ENCODE assay signal across 2 cellular contexts in the genomic region with DNA sequence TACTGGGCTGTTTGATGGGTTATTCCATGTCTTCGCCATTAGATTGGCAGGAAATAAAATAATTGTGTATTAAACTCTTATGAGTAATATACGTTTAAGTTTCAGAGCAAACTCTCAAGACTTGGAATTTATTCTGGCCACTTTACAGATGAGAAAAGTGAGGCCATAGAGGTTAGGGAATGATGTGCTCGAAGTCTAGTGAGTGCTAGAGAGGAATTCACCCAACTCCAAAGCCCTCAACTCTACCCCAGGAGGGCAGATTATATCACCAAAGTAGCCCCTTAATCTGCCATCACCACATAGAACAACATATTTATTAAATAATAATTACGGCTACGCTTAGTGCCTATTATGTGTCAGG.
TF ChIP-seq lines count a peak whose summit lies in the region.

No MANE protein-coding gene starts in this region.

TF ChIP-seq in HCT116, 20 proteins besides CTCF, POLR2A, EP300 and RAD21 (continued from another document):
- TF ChIP-seq, protein P1, sequence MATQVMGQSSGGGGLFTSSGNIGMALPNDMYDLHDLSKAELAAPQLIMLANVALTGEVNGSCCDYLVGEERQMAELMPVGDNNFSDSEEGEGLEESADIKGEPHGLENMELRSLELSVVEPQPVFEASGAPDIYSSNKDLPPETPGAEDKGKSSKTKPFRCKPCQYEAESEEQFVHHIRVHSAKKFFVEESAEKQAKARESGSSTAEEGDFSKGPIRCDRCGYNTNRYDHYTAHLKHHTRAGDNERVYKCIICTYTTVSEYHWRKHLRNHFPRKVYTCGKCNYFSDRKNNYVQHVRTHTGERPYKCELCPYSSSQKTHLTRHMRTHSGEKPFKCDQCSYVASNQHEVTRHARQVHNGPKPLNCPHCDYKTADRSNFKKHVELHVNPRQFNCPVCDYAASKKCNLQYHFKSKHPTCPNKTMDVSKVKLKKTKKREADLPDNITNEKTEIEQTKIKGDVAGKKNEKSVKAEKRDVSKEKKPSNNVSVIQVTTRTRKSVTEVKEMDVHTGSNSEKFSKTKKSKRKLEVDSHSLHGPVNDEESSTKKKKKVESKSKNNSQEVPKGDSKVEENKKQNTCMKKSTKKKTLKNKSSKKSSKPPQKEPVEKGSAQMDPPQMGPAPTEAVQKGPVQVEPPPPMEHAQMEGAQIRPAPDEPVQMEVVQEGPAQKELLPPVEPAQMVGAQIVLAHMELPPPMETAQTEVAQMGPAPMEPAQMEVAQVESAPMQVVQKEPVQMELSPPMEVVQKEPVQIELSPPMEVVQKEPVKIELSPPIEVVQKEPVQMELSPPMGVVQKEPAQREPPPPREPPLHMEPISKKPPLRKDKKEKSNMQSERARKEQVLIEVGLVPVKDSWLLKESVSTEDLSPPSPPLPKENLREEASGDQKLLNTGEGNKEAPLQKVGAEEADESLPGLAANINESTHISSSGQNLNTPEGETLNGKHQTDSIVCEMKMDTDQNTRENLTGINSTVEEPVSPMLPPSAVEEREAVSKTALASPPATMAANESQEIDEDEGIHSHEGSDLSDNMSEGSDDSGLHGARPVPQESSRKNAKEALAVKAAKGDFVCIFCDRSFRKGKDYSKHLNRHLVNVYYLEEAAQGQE (IDR thresholded peaks at IDR 0.05; ENCODE audit: low read depth) = no peak
- TF ChIP-seq ZFX (IDR thresholded peaks at IDR 0.05) = no peak
- TF ChIP-seq SP1 (IDR thresholded peaks at IDR 0.05; ENCODE audit: low read depth) = no peak
- TF ChIP-seq ZNF274 (IDR thresholded peaks at IDR 0.05; ENCODE audit: low read depth, low read length) = no peak
- TF ChIP-seq, protein P2, sequence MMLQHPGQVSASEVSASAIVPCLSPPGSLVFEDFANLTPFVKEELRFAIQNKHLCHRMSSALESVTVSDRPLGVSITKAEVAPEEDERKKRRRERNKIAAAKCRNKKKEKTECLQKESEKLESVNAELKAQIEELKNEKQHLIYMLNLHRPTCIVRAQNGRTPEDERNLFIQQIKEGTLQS (IDR thresholded peaks at IDR 0.05) = no peak
- no peak for TF ChIP-seq ELF1 (IDR thresholded peaks at IDR 0.05; ENCODE audit: borderline replicate concordance, low read depth)
- no peak for TF ChIP-seq JUND (IDR thresholded peaks at IDR 0.05)
- TF ChIP-seq EZH2 (IDR thresholded peaks at IDR 0.05) = no peak
- TF ChIP-seq SRF (IDR thresholded peaks at IDR 0.05; ENCODE audit: low read depth) = no peak
- TF ChIP-seq FOSL1 (IDR thresholded peaks at IDR 0.05; ENCODE audit: low read depth) = no peak
- TF ChIP-seq SIN3A (IDR thresholded peaks at IDR 0.05; ENCODE audit: low read depth) = no peak
- TF ChIP-seq, protein P3, sequence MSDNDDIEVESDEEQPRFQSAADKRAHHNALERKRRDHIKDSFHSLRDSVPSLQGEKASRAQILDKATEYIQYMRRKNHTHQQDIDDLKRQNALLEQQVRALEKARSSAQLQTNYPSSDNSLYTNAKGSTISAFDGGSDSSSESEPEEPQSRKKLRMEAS (IDR thresholded peaks at IDR 0.05) = no peak
- no peak for TF ChIP-seq POLR2AphosphoS5 (IDR thresholded peaks at IDR 0.05; ENCODE audit: low read depth, low read length)
- TF ChIP-seq YY1 (IDR thresholded peaks at IDR 0.05; ENCODE audit: extremely low read depth, insufficient replicate concordance, low read depth, low read length) = no peak

TF ChIP-seq in HEK293T, 16 proteins besides CTCF, POLR2A, EP300 and RAD21 (continued from another document):
- TF ChIP-seq NFRKB (IDR thresholded peaks at IDR 0.05) = no peak
- TF ChIP-seq ZNF384 (IDR thresholded peaks at IDR 0.05) = no peak
- TF ChIP-seq, protein P4, sequence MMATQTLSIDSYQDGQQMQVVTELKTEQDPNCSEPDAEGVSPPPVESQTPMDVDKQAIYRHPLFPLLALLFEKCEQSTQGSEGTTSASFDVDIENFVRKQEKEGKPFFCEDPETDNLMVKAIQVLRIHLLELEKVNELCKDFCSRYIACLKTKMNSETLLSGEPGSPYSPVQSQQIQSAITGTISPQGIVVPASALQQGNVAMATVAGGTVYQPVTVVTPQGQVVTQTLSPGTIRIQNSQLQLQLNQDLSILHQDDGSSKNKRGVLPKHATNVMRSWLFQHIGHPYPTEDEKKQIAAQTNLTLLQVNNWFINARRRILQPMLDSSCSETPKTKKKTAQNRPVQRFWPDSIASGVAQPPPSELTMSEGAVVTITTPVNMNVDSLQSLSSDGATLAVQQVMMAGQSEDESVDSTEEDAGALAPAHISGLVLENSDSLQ (IDR thresholded peaks at IDR 0.05) = no peak; the same call in 1 of the 2 replicates
